In genomic region chr1:206774096-206774495, GRCh38 we compare ENCODE assay signal across 23 cellular contexts. TPM values are rescaled to one million over a fixed set of nuclear protein-coding genes. Genes with fewer than 3 reads are reported as not detected.
DNase-seq lines count a peak whose midpoint lies in the region; ATAC-seq and TF ChIP-seq lines count a peak whose summit lies in the region.
"Had no signal": no experiment of that assay in that cellular context is flagged by ENCODE, and none has a peak within 500 bp of the region (broad histone marks: within the 10 kb centered on the region; RNA-seq: fewer than 3 reads in every experiment).

No MANE protein-coding gene starts in this region.

- H3K27ac Mint-ChIP-seq in dendritic cell treated with granulocyte-macrophage colony-stimulating factor and Interleukin-4, amounts not matched to agents 40 ng/mL and 50 ng/mL, for 4 days: peak overlapping the region; percentile 98
- no peak overlapping the region for H3K27ac Mint-ChIP-seq in activated naive CD4-positive, alpha-beta T cell treated with anti-CD3 and anti-CD28 coated beads, Interleukin-2, amount 50 U/mL, for 72 hours
- H3K27ac Mint-ChIP-seq: activated CD4-positive, alpha-beta T cell treated with anti-CD3 and anti-CD28 coated beads for 36 hours; activated naive CD8-positive, alpha-beta T cell treated with anti-CD3 and anti-CD28 coated beads, Interleukin-2, amount 10 ng/mL, durations not matched to agents 7 days and 5 days had no signal

- no peaks in the 10 kb centered on the region for H3K9me3 Mint-ChIP-seq in dendritic cell treated with granulocyte-macrophage colony-stimulating factor and Interleukin-4, amounts not matched to agents 40 ng/mL and 50 ng/mL, for 4 days
- H3K9me3 Mint-ChIP-seq in activated naive CD4-positive, alpha-beta T cell treated with anti-CD3 and anti-CD28 coated beads, Interleukin-2, amount 50 U/mL, for 72 hours: no peaks in the 10 kb centered on the region
- H3K9me3 Mint-ChIP-seq: activated naive CD8-positive, alpha-beta T cell treated with anti-CD3 and anti-CD28 coated beads, Interleukin-2, amount 10 ng/mL, durations not matched to agents 7 days and 5 days; naive thymus-derived CD8-positive, alpha-beta T cell had no signal

- H3K36me3 Mint-ChIP-seq in dendritic cell treated with granulocyte-macrophage colony-stimulating factor and Interleukin-4, amounts not matched to agents 40 ng/mL and 50 ng/mL, for 4 days (ENCODE audit: low read depth): peaks cover 32% of the 10 kb centered on the region
- no peaks in the 10 kb centered on the region for H3K36me3 Mint-ChIP-seq in activated naive CD4-positive, alpha-beta T cell treated with anti-CD3 and anti-CD28 coated beads, Interleukin-2, amount 50 U/mL, for 72 hours
- H3K36me3 Mint-ChIP-seq: activated naive CD8-positive, alpha-beta T cell treated with anti-CD3 and anti-CD28 coated beads, Interleukin-2, amount 10 ng/mL, durations not matched to agents 7 days and 5 days; naive thymus-derived CD8-positive, alpha-beta T cell had no signal

- DNase-seq in Ammon's horn (ENCODE audit: low spot score) (peak; percentile 11), GM12865 (ENCODE audit: low read depth) (peak; percentile 45), MV-4-11 (lab: John Stamatoyannopoulos, UW) (peak; percentile 77), NCI-H1092 treated with DMSO at 0.1 percent for 48 hours (lab: John Stamatoyannopoulos, UW) (no peak), D341Med (ENCODE audit: low spot score) (no peak)
- no peak for DNase-seq in activated naive CD4-positive, alpha-beta T cell treated with anti-CD3 and anti-CD28 coated beads, Interleukin-2, amount 50 U/mL, for 72 hours (ENCODE audit: low spot score in 2 of 2)
- DNase-seq: activated CD4-positive, alpha-beta T cell treated with anti-CD3 and anti-CD28 coated beads for 36 hours; activated naive CD8-positive, alpha-beta T cell treated with anti-CD3 and anti-CD28 coated beads, Interleukin-2, amount 10 ng/mL, durations not matched to agents 7 days and 5 days; effector CD8-positive, alpha-beta T cell; GF-D8; mesendoderm; naive thymus-derived CD8-positive, alpha-beta T cell; NCI-H1694 treated with DMSO at 0.1 percent for 48 hours; NCI-H774; pancreas had no signal

- no peak for TF ChIP-seq CTCF in GM12865 (IDR thresholded peaks at IDR 0.05; ENCODE audit: insufficient read depth, low read depth, low read length, missing control alignments)

- peak overlapping the region; percentile 24 for H3K4me3 Mint-ChIP-seq in dendritic cell treated with granulocyte-macrophage colony-stimulating factor and Interleukin-4, amounts not matched to agents 40 ng/mL and 50 ng/mL, for 4 days
- H3K4me3 Mint-ChIP-seq: activated CD4-positive, alpha-beta T cell treated with anti-CD3 and anti-CD28 coated beads for 36 hours; activated naive CD8-positive, alpha-beta T cell treated with anti-CD3 and anti-CD28 coated beads, Interleukin-2, amount 10 ng/mL, durations not matched to agents 7 days and 5 days had no signal

- peaks cover 75% of the 10 kb centered on the region for H3K4me1 Mint-ChIP-seq in dendritic cell treated with granulocyte-macrophage colony-stimulating factor and Interleukin-4, amounts not matched to agents 40 ng/mL and 50 ng/mL, for 4 days (ENCODE audit: low read depth)

- H3K4me3 ChIP-seq in GM12865 (ENCODE audit: low read depth, low read length): peak overlapping the region; percentile 61
- H3K4me3 ChIP-seq: esophagus muscularis mucosa, pancreas, suprapubic skin had no signal

- no peaks in the 10 kb centered on the region for H3K27me3 Mint-ChIP-seq in dendritic cell treated with granulocyte-macrophage colony-stimulating factor and Interleukin-4, amounts not matched to agents 40 ng/mL and 50 ng/mL, for 4 days

- no peak for ATAC-seq in HG02798 (IDR thresholded peaks at IDR 0.05; ENCODE audit: poor library complexity, unreplicated experiment)
- no peak for ATAC-seq in activated naive CD4-positive, alpha-beta T cell treated with anti-CD3 and anti-CD28 coated beads, Interleukin-2, amount 50 U/mL, for 72 hours
- ATAC-seq: activated CD4-positive, alpha-beta T cell treated with anti-CD3 and anti-CD28 coated beads for 36 hours; HCT116; naive thymus-derived CD8-positive, alpha-beta T cell; pancreas had no signal

- intact Hi-C loops in dendritic cell treated with granulocyte-macrophage colony-stimulating factor and Interleukin-4, amounts not matched to agents 40 ng/mL and 50 ng/mL, for 4 days (cut with micrococcal nuclease): loop anchor here (5.0 kb wide), 1 partner anchor 37 kb away; no protein-coding TSS in a partner anchor

RNA-seq across cellular contexts. Expression of gene IL10, which starts 1.8 kb away (rescaled TPM):
- total RNA-seq in activated naive CD4-positive, alpha-beta T cell treated with anti-CD3 and anti-CD28 coated beads, Interleukin-2, amount 50 U/mL, for 72 hours: under 1 TPM in 1 of 2 donors, not detected in 1; 0.29 TPM
- total RNA-seq: A673; chondrocyte; kidney epithelial cell; naive thymus-derived CD8-positive, alpha-beta T cell had no signal

RNA-seq across cellular contexts. Expression of gene IL19, which starts 3.5 kb away (rescaled TPM):
- not detected for total RNA-seq in activated naive CD4-positive, alpha-beta T cell treated with anti-CD3 and anti-CD28 coated beads, Interleukin-2, amount 50 U/mL, for 72 hours
- total RNA-seq: A673; activated CD4-positive, alpha-beta T cell treated with anti-CD3 and anti-CD28 coated beads for 36 hours; activated naive CD8-positive, alpha-beta T cell treated with anti-CD3 and anti-CD28 coated beads, Interleukin-2, amount 10 ng/mL, durations not matched to agents 7 days and 5 days; chondrocyte; esophagus muscularis mucosa; kidney epithelial cell; naive thymus-derived CD8-positive, alpha-beta T cell; pancreas; suprapubic skin had no signal

Comparison
In these comparisons a context has a peak if more than half of its experiments do, and no peak if none do; other contexts are left out.
1. DNase-seq: peak in Ammon's horn (single experiment), GM12865 (single experiment) and MV-4-11 (single experiment); none in NCI-H1092 treated with DMSO at 0.1 percent for 48 hours (single experiment), D341Med (single experiment) and activated naive CD4-positive, alpha-beta T cell treated with anti-CD3 and anti-CD28 coated beads, Interleukin-2, amount 50 U/mL, for 72 hours (0 of 2).